In genomic region chr10:103616705-103617361, GRCh38 we compare ENCODE assay signal across 13 cellular contexts.
A peak's percentile ranks its signal among the peaks of the same experiment; 100 is the strongest.
DNase-seq lines count a peak whose midpoint lies in the region; ATAC-seq and TF ChIP-seq lines count a peak whose summit lies in the region.
"Had no signal": no experiment of that assay in that cellular context is flagged by ENCODE, and none has a peak within 500 bp of the region (broad histone marks: within the 10 kb centered on the region; RNA-seq: fewer than 3 reads in every experiment).

No MANE protein-coding gene starts in this region.

- peak; percentile 28 for DNase-seq in MG63
- DNase-seq in fibroblast of mammary gland (ENCODE audit: low read depth): peak; percentile 98
- peak; percentile 92 for DNase-seq in uterus
- DNase-seq in SJCRH30: no peak
- DNase-seq: activated CD4-positive, alpha-beta T cell treated with anti-CD3 and anti-CD28 coated beads for 48 hours; activated naive CD4-positive, alpha-beta T cell treated with anti-CD3 and anti-CD28 coated beads, Interleukin-2, amount 10 ng/mL, durations not matched to agents 7 days and 5 days; effector memory CD8-positive, alpha-beta T cell; islet precursor cell; retina; SHP77 had no signal

- H3K4me1 ChIP-seq in uterus: peaks cover 18 to 30% of the 10 kb centered on the region in 2 donors
- peaks cover 33% of the 10 kb centered on the region for H3K4me1 ChIP-seq in SJCRH30

- no peaks in the 10 kb centered on the region for H3K9me3 Mint-ChIP-seq in nephron
- H3K9me3 Mint-ChIP-seq: activated naive CD4-positive, alpha-beta T cell treated with anti-CD3 and anti-CD28 coated beads, Interleukin-2, amount 10 ng/mL, durations not matched to agents 7 days and 5 days; effector memory CD8-positive, alpha-beta T cell had no signal

- H3K36me3 Mint-ChIP-seq in nephron (ENCODE audit: low read depth): peaks cover 25% of the 10 kb centered on the region
- H3K36me3 Mint-ChIP-seq: activated naive CD4-positive, alpha-beta T cell treated with anti-CD3 and anti-CD28 coated beads, Interleukin-2, amount 10 ng/mL, durations not matched to agents 7 days and 5 days had no signal

- H3K9me3 ChIP-seq in MG63 (no peaks in the 10 kb centered on the region), uterus (no peaks in the 10 kb centered on the region), SJCRH30 (replicated peaks) (no peaks in the 10 kb centered on the region)

- H3K36me3 ChIP-seq in MG63: peaks cover 76% of the 10 kb centered on the region
- H3K36me3 ChIP-seq in uterus: no peaks in the 10 kb centered on the region
- H3K36me3 ChIP-seq in SJCRH30: no peaks in the 10 kb centered on the region

- no peaks in the 10 kb centered on the region for H3K27me3 ChIP-seq in MG63
- H3K27me3 ChIP-seq in uterus: no peaks in the 10 kb centered on the region
- H3K27me3 ChIP-seq in SJCRH30: no peaks in the 10 kb centered on the region

- no peak for ATAC-seq in HG02798 (IDR thresholded peaks at IDR 0.05; ENCODE audit: poor library complexity, unreplicated experiment)
- no peak for ATAC-seq in HG03469 (IDR thresholded peaks at IDR 0.05; ENCODE audit: unreplicated experiment)
- ATAC-seq: effector memory CD8-positive, alpha-beta T cell had no signal

- H3K4me1 Mint-ChIP-seq in nephron: peaks cover 63% of the 10 kb centered on the region
- H3K4me1 Mint-ChIP-seq: activated naive CD4-positive, alpha-beta T cell treated with anti-CD3 and anti-CD28 coated beads, Interleukin-2, amount 10 ng/mL, durations not matched to agents 7 days and 5 days had no signal

- H3K27ac ChIP-seq in uterus (peak overlapping the region; percentile 69 to 73), SJCRH30 (no peak overlapping the region)

- no peak for TF ChIP-seq POLR2A in uterus (IDR thresholded peaks at IDR 0.05)

- H3K27me3 Mint-ChIP-seq in nephron (ENCODE audit: low read depth): no peaks in the 10 kb centered on the region
- H3K27me3 Mint-ChIP-seq: activated naive CD4-positive, alpha-beta T cell treated with anti-CD3 and anti-CD28 coated beads, Interleukin-2, amount 10 ng/mL, durations not matched to agents 7 days and 5 days; effector memory CD8-positive, alpha-beta T cell had no signal

- intact Hi-C loops in uterus (cut with DNase I; ENCODE audit: low total_unique reads): no loop called here

- peak overlapping the region; percentile 12 to 99 (median 51) for H3K27ac Mint-ChIP-seq in nephron
- H3K27ac Mint-ChIP-seq: activated naive CD4-positive, alpha-beta T cell treated with anti-CD3 and anti-CD28 coated beads, Interleukin-2, amount 10 ng/mL, durations not matched to agents 7 days and 5 days; effector memory CD8-positive, alpha-beta T cell had no signal

- TF ChIP-seq CTCF in fibroblast of mammary gland (conservative IDR thresholded peaks at IDR 0.05; ENCODE audit: control insufficient read depth, insufficient read depth, low read depth, low read length) (no peak), nephron (IDR thresholded peaks at IDR 0.05; ENCODE audit: unreplicated experiment in 3 of 3) (no peak), uterus (IDR thresholded peaks at IDR 0.05) (no peak)

- no peak overlapping the region for H3K4me3 Mint-ChIP-seq in nephron
- H3K4me3 Mint-ChIP-seq: activated naive CD4-positive, alpha-beta T cell treated with anti-CD3 and anti-CD28 coated beads, Interleukin-2, amount 10 ng/mL, durations not matched to agents 7 days and 5 days; effector memory CD8-positive, alpha-beta T cell had no signal

- no peak overlapping the region for H3K4me3 ChIP-seq in MG63
- no peak overlapping the region for H3K4me3 ChIP-seq in fibroblast of mammary gland (ENCODE audit: control insufficient read depth, low read depth, low read length)
- H3K4me3 ChIP-seq in uterus: no peak overlapping the region
- no peak overlapping the region for H3K4me3 ChIP-seq in SJCRH30

Comparison
In these comparisons a context has a peak if more than half of its experiments do, and no peak if none do; other contexts are left out.
1. DNase-seq: peak in MG63 (single experiment), fibroblast of mammary gland (single experiment) and uterus (2 of 2); none in SJCRH30 (0 of 2).